In genomic region chr20:6792789-6793188, GRCh38 we compare ENCODE assay signal across 28 cellular contexts.
"Had no signal": no experiment of that assay in that cellular context is flagged by ENCODE, and none has a peak within 500 bp of the region (broad histone marks: within the 10 kb centered on the region; RNA-seq: fewer than 3 reads in every experiment).

No MANE protein-coding gene starts in this region.

- H3K36me3 Mint-ChIP-seq: stimulated activated effector memory CD8-positive, alpha-beta T cell treated with anti-CD3 and anti-CD28 coated beads, Interleukin-12 subunit alpha, Interleukin-12 subunit beta, amount 100 ng/mL, for 72 hours; stimulated activated naive B cell treated with anti-CD40 and anti-IgM and Interleukin-4, amounts not matched to agents 10 μg/mL and 1 μg/mL and 100 μg/mL, for 72 hours; type B pancreatic cell had no signal

- H3K4me1 ChIP-seq: stomach, suprapubic skin, testis, thyroid gland, tibial artery, tibial nerve, transverse colon, upper lobe of left lung, upper lobe of right lung, uterus, vagina had no signal

- H3K9me3 ChIP-seq: stomach, suprapubic skin, testis, thoracic aorta, thyroid gland, tibial artery, tibial nerve, transverse colon, upper lobe of left lung, upper lobe of right lung, uterus, vagina had no signal

- H3K4me3 ChIP-seq: stomach, suprapubic skin, testis, thoracic aorta, thyroid gland, tibial artery, tibial nerve, transverse colon, upper lobe of left lung, upper lobe of right lung, uterus, vagina had no signal

- FAIRE-seq: urothelium cell line had no signal

- H3K27ac ChIP-seq: stomach, suprapubic skin, testis, thoracic aorta, thyroid gland, tibial artery, tibial nerve, transverse colon, upper lobe of left lung, upper lobe of right lung, uterus, vagina had no signal

- H3K9me3 Mint-ChIP-seq: stimulated activated naive B cell treated with anti-CD40 and anti-IgM and Interleukin-4, amounts not matched to agents 10 μg/mL and 1 μg/mL and 100 μg/mL, for 72 hours; stimulated activated naive CD8-positive, alpha-beta T cell treated with anti-CD3 and anti-CD28 coated beads, Interleukin-15, amount 100 ng/mL, for 72 hours; type B pancreatic cell had no signal

- H3K4me3 Mint-ChIP-seq: stimulated activated effector memory CD8-positive, alpha-beta T cell treated with anti-CD3 and anti-CD28 coated beads, Interleukin-12 subunit alpha, Interleukin-12 subunit beta, amount 100 ng/mL, for 72 hours; stimulated activated naive B cell treated with anti-CD40 and anti-IgM and Interleukin-4, amounts not matched to agents 10 μg/mL and 1 μg/mL and 100 μg/mL, for 72 hours; stimulated activated naive CD8-positive, alpha-beta T cell treated with anti-CD3 and anti-CD28 coated beads, Interleukin-15, amount 100 ng/mL, for 72 hours; stimulated activated naive CD8-positive, alpha-beta T cell treated with anti-CD3 and anti-CD28 coated beads, Interleukin-15, Interleukin-2, amounts not matched to agents 100 ng/mL and 50 ng/mL, for 24 hours; type B pancreatic cell had no signal

- H3K36me3 ChIP-seq: stomach, suprapubic skin, thoracic aorta, thyroid gland, tibial artery, tibial nerve, transverse colon, upper lobe of left lung, upper lobe of right lung, uterus, vagina had no signal

- H3K4me1 Mint-ChIP-seq: stimulated activated effector memory CD8-positive, alpha-beta T cell treated with anti-CD3 and anti-CD28 coated beads, Interleukin-12 subunit alpha, Interleukin-12 subunit beta, amount 100 ng/mL, for 72 hours; stimulated activated naive B cell treated with anti-CD40 and anti-IgM and Interleukin-4, amounts not matched to agents 10 μg/mL and 1 μg/mL and 100 μg/mL, for 72 hours; stimulated activated naive CD8-positive, alpha-beta T cell treated with anti-CD3 and anti-CD28 coated beads, Interleukin-15, amount 100 ng/mL, for 72 hours had no signal

- H3K27me3 ChIP-seq: stomach, suprapubic skin, testis, thyroid gland, tibial artery, tibial nerve, transverse colon, upper lobe of left lung, upper lobe of right lung, uterus, vagina had no signal

- H3K27ac Mint-ChIP-seq: stimulated activated effector memory CD8-positive, alpha-beta T cell treated with anti-CD3 and anti-CD28 coated beads, Interleukin-12 subunit alpha, Interleukin-12 subunit beta, amount 100 ng/mL, for 72 hours; stimulated activated naive B cell treated with anti-CD40 and anti-IgM and Interleukin-4, amounts not matched to agents 10 μg/mL and 1 μg/mL and 100 μg/mL, for 72 hours; stimulated activated naive CD8-positive, alpha-beta T cell treated with anti-CD3 and anti-CD28 coated beads, Interleukin-15, Interleukin-2, amounts not matched to agents 100 ng/mL and 50 ng/mL, for 24 hours; type B pancreatic cell had no signal

- H3K27me3 Mint-ChIP-seq: stimulated activated naive CD8-positive, alpha-beta T cell treated with anti-CD3 and anti-CD28 coated beads, Interleukin-15, amount 100 ng/mL, for 72 hours had no signal

- DNase-seq: stimulated activated CD4-positive, alpha-beta T cell treated with anti-CD3 and anti-CD28 coated beads, Interleukin-2, amount 100 ng/mL, for 48 hours; stimulated activated CD4-positive, alpha-beta T cell treated with anti-CD3 and anti-CD28 coated beads, Interleukin-4, amount 100 ng/mL, for 1 hour; stimulated activated CD4-positive, alpha-beta T cell treated with anti-CD3 and anti-CD28 coated beads, Interleukin-4, amount 100 ng/mL, for 24 hours; stimulated activated CD4-positive, alpha-beta T cell treated with anti-CD3 and anti-CD28 coated beads, Interleukin-4, amount 100 ng/mL, for 4 hours; stimulated activated CD8-positive, alpha-beta memory T cell treated with anti-CD3 and anti-CD28 coated beads, Interleukin-4, amount 100 ng/mL, for 48 hours; stimulated activated naive B cell treated with anti-CD40 and anti-IgM and Interleukin-4, amounts not matched to agents 10 μg/mL and 1 μg/mL and 100 μg/mL, for 72 hours; stimulated activated naive CD4-positive, alpha-beta T cell; stimulated activated naive CD4-positive, alpha-beta T cell treated with Interleukin-2 at 50 U/mL for 16 hours; stimulated activated naive CD8-positive, alpha-beta T cell treated with anti-CD3 and anti-CD28 coated beads, Interleukin-15, amount 100 ng/mL, for 72 hours; stimulated activated naive CD8-positive, alpha-beta T cell treated with anti-CD3 and anti-CD28 coated beads, Interleukin-15, Interleukin-2, amounts not matched to agents 100 U/mL and 50 U/mL, for 24 hours; stomach; substantia nigra; testis; thyroid gland; tibial artery; transverse colon; trophoblast cell; upper lobe of left lung; upper lobe of right lung; uterus had no signal

- ATAC-seq: stimulated activated effector memory CD8-positive, alpha-beta T cell treated with anti-CD3 and anti-CD28 coated beads, Interleukin-12 subunit alpha, Interleukin-12 subunit beta, amount 100 ng/mL, for 72 hours; stimulated activated naive B cell treated with anti-CD40 and anti-IgM and Interleukin-4, amounts not matched to agents 10 μg/mL and 1 μg/mL and 100 μg/mL, for 72 hours; stimulated activated naive CD8-positive, alpha-beta T cell treated with anti-CD3 and anti-CD28 coated beads, Interleukin-15, amount 100 ng/mL, for 72 hours; stimulated activated naive CD8-positive, alpha-beta T cell treated with anti-CD3 and anti-CD28 coated beads, Interleukin-15, Interleukin-2, amounts not matched to agents 100 U/mL and 50 U/mL, for 24 hours; upper lobe of right lung had no signal
